In genomic region chrX:2458309-2458708, GRCh38 we compare ENCODE assay signal across 18 cellular contexts.
"Had no signal": no experiment of that assay in that cellular context is flagged by ENCODE, and none has a peak within 500 bp of the region (broad histone marks: within the 10 kb centered on the region; RNA-seq: fewer than 3 reads in every experiment).

No MANE protein-coding gene starts in this region.

- H3K27me3 ChIP-seq: dorsolateral prefrontal cortex, esophagus muscularis mucosa, foreskin keratinocyte, gastroesophageal sphincter, heart left ventricle, hepatocyte, left lung had no signal

- H3K9me3 ChIP-seq: esophagus muscularis mucosa, gastroesophageal sphincter, heart left ventricle, left lung, lower lobe of right lung, mucosa of descending colon had no signal

- ATAC-seq: foreskin keratinocyte; gastroesophageal sphincter; heart left ventricle; left cardiac atrium; left lung; left ventricle myocardium superior; lower lobe of right lung; mucosa of descending colon; naive thymus-derived CD8-positive, alpha-beta T cell had no signal

- H3K4me3 ChIP-seq: coronary artery, dorsolateral prefrontal cortex, esophagus muscularis mucosa, gastroesophageal sphincter, heart left ventricle, hepatocyte, left lung, lower lobe of right lung, mucosa of descending colon had no signal

- H3K36me3 ChIP-seq: esophagus muscularis mucosa, gastroesophageal sphincter, heart left ventricle, left lung, lower lobe of right lung had no signal

- H3K4me1 ChIP-seq: foreskin keratinocyte, left lung, lower lobe of right lung had no signal

- H3K27ac ChIP-seq: coronary artery, dorsolateral prefrontal cortex, esophagus muscularis mucosa, foreskin keratinocyte, gastroesophageal sphincter, heart left ventricle, hepatocyte, left lung, lower lobe of right lung had no signal

- DNase-seq: dermis blood vessel endothelial cell; dorsolateral prefrontal cortex; effector CD4-positive, alpha-beta T cell; effector memory CD4-positive, alpha-beta T cell; foreskin keratinocyte; heart left ventricle; left cardiac atrium; left lung; left ventricle myocardium superior; mesenchymal stem cell; mucosa of descending colon; naive B cell; naive thymus-derived CD8-positive, alpha-beta T cell had no signal
